ENCODE assay signal across 8 cellular contexts in genomic region chr4:66956426-66956825, GRCh38.
"Had no signal": no experiment of that assay in that cellular context is flagged by ENCODE, and none has a peak within 500 bp of the region (broad histone marks: within the 10 kb centered on the region; RNA-seq: fewer than 3 reads in every experiment).

No MANE protein-coding gene starts in this region.

- H3K27ac ChIP-seq: HL-60, KMS-11 had no signal

- H3K27ac Mint-ChIP-seq: IgD-negative memory B cell had no signal

- H3K4me3 ChIP-seq: K562 had no signal

- DNase-seq: IMR-90, KBM-7, KG1 had no signal

- H3K9ac ChIP-seq: KMS-11 had no signal

- H3K36me3 Mint-ChIP-seq: IgD-negative memory B cell had no signal

- H3K4me2 ChIP-seq: KMS-11 had no signal

- H3K27me3 Mint-ChIP-seq: IgD-negative memory B cell had no signal

- H3K4me3 Mint-ChIP-seq: IgD-negative memory B cell had no signal

- ATAC-seq: HepG2, K562 had no signal
